In genomic region chr7:106779877-106780276, GRCh38 we compare ENCODE assay signal across 12 cellular contexts.
A peak's percentile ranks its signal among the peaks of the same experiment; 100 is the strongest.
DNase-seq lines count a peak whose midpoint lies in the region; ATAC-seq and TF ChIP-seq lines count a peak whose summit lies in the region.
"Had no signal": no experiment of that assay in that cellular context is flagged by ENCODE, and none has a peak within 500 bp of the region (broad histone marks: within the 10 kb centered on the region; RNA-seq: fewer than 3 reads in every experiment).

No MANE protein-coding gene starts in this region.

- no peak overlapping the region for H3K27ac Mint-ChIP-seq in CD4-positive, alpha-beta T cell
- H3K27ac Mint-ChIP-seq: activated naive CD4-positive, alpha-beta T cell treated with anti-CD3 and anti-CD28 coated beads, Interleukin-2, amount 50 U/mL, for 72 hours had no signal

- CTCF ChIA-PET in CD4-positive, alpha-beta T cell (lab: Charles Lee) = no interaction called here

- intact Hi-C loops in dorsolateral prefrontal cortex (cut with DNase I) = no loop called here
- intact Hi-C loops in CD4-positive, alpha-beta T cell (cut with DNase I, micrococcal nuclease) = no loop called here

- POLR2A ChIA-PET in CD4-positive, alpha-beta T cell (lab: Charles Lee) = no interaction called here

- H4K20me1 ChIP-seq in OCI-LY3 (ENCODE audit: insufficient read depth, low read length) = no peaks in the 10 kb centered on the region

- ATAC-seq in CD4-positive, alpha-beta T cell (ENCODE audit: poor library complexity) = no peak

- no peaks in the 10 kb centered on the region for H3K9me3 ChIP-seq in OCI-LY3 (ENCODE audit: insufficient read depth, low read length)
- H3K9me3 ChIP-seq in CD4-positive, alpha-beta T cell (ENCODE audit: control insufficient read depth, low read length) = no peaks in the 10 kb centered on the region
- H3K9me3 ChIP-seq: esophagus squamous epithelium had no signal

- peak overlapping the region; percentile 58; the same call in 1 of the 2 replicates for H2AFZ ChIP-seq in OCI-LY3 (ENCODE audit: low read depth, low read length)

- no peaks in the 10 kb centered on the region for H3K36me3 Mint-ChIP-seq in CD4-positive, alpha-beta T cell (ENCODE audit: low read depth)

- peaks cover 7% of the 10 kb centered on the region for H3K36me3 ChIP-seq in OCI-LY3 (replicated peaks; ENCODE audit: low read depth, low read length)
- H3K36me3 ChIP-seq: esophagus squamous epithelium had no signal

- H3K4me1 Mint-ChIP-seq in CD4-positive, alpha-beta T cell (ENCODE audit: low read depth) = no peaks in the 10 kb centered on the region

- H3K27me3 ChIP-seq in OCI-LY3 (ENCODE audit: low read depth, low read length) = no peaks in the 10 kb centered on the region
- no peaks in the 10 kb centered on the region for H3K27me3 ChIP-seq in dorsolateral prefrontal cortex
- H3K27me3 ChIP-seq in CD4-positive, alpha-beta T cell (ENCODE audit: control insufficient read depth, insufficient read depth, low read length) = no peaks in the 10 kb centered on the region
- H3K27me3 ChIP-seq: esophagus squamous epithelium had no signal

- H3K27me3 Mint-ChIP-seq in CD4-positive, alpha-beta T cell = peaks cover 5% of the 10 kb centered on the region
- H3K27me3 Mint-ChIP-seq: naive B cell had no signal

- no peak overlapping the region for H3K27ac ChIP-seq in 22Rv1
- H3K27ac ChIP-seq in OCI-LY3 (ENCODE audit: low read length) = peak overlapping the region; percentile 97
- no peak overlapping the region for H3K27ac ChIP-seq in dorsolateral prefrontal cortex
- H3K27ac ChIP-seq in CD4-positive, alpha-beta T cell (ENCODE audit: low read depth, low read length) = no peak overlapping the region
- H3K27ac ChIP-seq: esophagus squamous epithelium had no signal

- H3K9ac ChIP-seq in OCI-LY3 (ENCODE audit: low read length) = peak overlapping the region; percentile 51

- H3K4me2 ChIP-seq in OCI-LY3 (ENCODE audit: low read length) = peak overlapping the region; percentile 35

- no peak for DNase-seq in GM10266 (ENCODE audit: extremely low spot score)
- peak; percentile 54 for DNase-seq in iPS DF 19.7 (ENCODE audit: low read depth, low spot score)
- no peak for DNase-seq in dorsolateral prefrontal cortex
- no peak for DNase-seq in cerebellum (ENCODE audit: low spot score)
- DNase-seq in NCI-H2107 treated with DMSO at 0.1 percent for 48 hours (lab: John Stamatoyannopoulos, UW; ENCODE audit: unreplicated experiment) = no peak
- no peak for DNase-seq in CD4-positive, alpha-beta T cell
- DNase-seq: DMS79, esophagus squamous epithelium, naive B cell had no signal

- H3K4me3 ChIP-seq in OCI-LY3 (ENCODE audit: low read length) (0 out of 2 replicates have a peak overlapping the region, but pooled peaks have one; percentile 2), dorsolateral prefrontal cortex (no peak overlapping the region)
- H3K4me3 ChIP-seq: esophagus squamous epithelium had no signal

- no peaks in the 10 kb centered on the region for H3K79me2 ChIP-seq in OCI-LY3 (ENCODE audit: low read length)

- H3K4me1 ChIP-seq in OCI-LY3 (ENCODE audit: low read length) = peaks cover 73% of the 10 kb centered on the region

- H3K4me3 Mint-ChIP-seq in CD4-positive, alpha-beta T cell = no peak overlapping the region
- H3K4me3 Mint-ChIP-seq: naive B cell had no signal

- TF ChIP-seq CTCF in 22Rv1 (IDR thresholded peaks at IDR 0.05) (peak; percentile 63), GM10266 (IDR thresholded peaks at IDR 0.05; ENCODE audit: control insufficient read depth, insufficient read depth, low read depth, missing control alignments) (peak; percentile 13), OCI-LY3 (IDR thresholded peaks at IDR 0.05; ENCODE audit: low read depth, low read length) (peak; percentile 76), dorsolateral prefrontal cortex (IDR thresholded peaks at IDR 0.05 in 54 of 56, conservative IDR thresholded peaks at IDR 0.05 in 2 of 56; ENCODE audit: low read depth in 1 of 56, partially characterized antibody in 56 of 56) (no peak)
- TF ChIP-seq CTCF in CD4-positive, alpha-beta T cell (IDR thresholded peaks at IDR 0.05) = no peak

- H3K9me3 Mint-ChIP-seq in CD4-positive, alpha-beta T cell = no peaks in the 10 kb centered on the region

Comparison
In these comparisons a context has a peak if more than half of its experiments do, and no peak if none do; other contexts are left out.
1. CTCF ChIP-seq: peak in 22Rv1 (single experiment), GM10266 (single experiment) and OCI-LY3 (single experiment); none in dorsolateral prefrontal cortex (0 of 56) and CD4-positive, alpha-beta T cell (single experiment).